Comparison of ENCODE assay signal across 31 cellular contexts in the genomic region with DNA sequence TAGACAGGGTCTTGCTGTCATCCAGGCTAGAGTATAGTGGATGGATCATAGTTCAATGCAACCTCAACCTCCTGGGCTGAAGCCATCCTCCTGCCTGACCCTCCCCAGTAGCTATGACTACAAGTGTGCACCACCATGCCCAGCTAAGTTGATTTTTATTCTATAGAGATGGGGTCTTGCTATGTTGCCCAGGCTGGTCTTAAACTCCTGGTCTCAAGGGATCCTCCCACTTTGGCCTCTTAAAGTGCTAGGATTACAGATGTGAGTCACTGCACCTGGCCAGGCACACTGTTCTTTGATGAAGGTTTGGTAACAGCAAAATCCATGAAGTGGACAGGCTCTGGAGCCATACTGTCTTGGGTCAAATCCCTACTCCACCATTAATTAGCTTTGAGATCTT. TPM values are rescaled to one million over a fixed set of nuclear protein-coding genes. Genes with fewer than 3 reads are reported as not detected.
"Had no signal": no experiment of that assay in that cellular context is flagged by ENCODE, and none has a peak within 500 bp of the region (broad histone marks: within the 10 kb centered on the region; RNA-seq: fewer than 3 reads in every experiment).

No MANE protein-coding gene starts in this region.

- ATAC-seq: effector memory CD8-positive, alpha-beta T cell; esophagus mucosa; gastrocnemius medialis; heart right ventricle; left cardiac atrium; left lung; left ventricle myocardium superior; lower lobe of right lung; mucosa of descending colon had no signal

- H3K4me3 ChIP-seq: colonic mucosa, esophagus squamous epithelium, gastrocnemius medialis, heart right ventricle, left lung, lower lobe of right lung, mucosa of descending colon had no signal

- H3K9me3 Mint-ChIP-seq: dendritic cell treated with granulocyte-macrophage colony-stimulating factor and Interleukin-4, amounts not matched to agents 40 ng/mL and 50 ng/mL, for 4 days; effector memory CD8-positive, alpha-beta T cell; endodermal cell; mesothelial cell of epicardium had no signal

- H3K36me3 ChIP-seq: colonic mucosa, esophagus squamous epithelium, gastrocnemius medialis, lower lobe of right lung had no signal

- FAIRE-seq: endometrium, islet of Langerhans, keratinocyte had no signal

- H3K4me3 Mint-ChIP-seq: dendritic cell treated with granulocyte-macrophage colony-stimulating factor and Interleukin-4, amounts not matched to agents 40 ng/mL and 50 ng/mL, for 4 days; effector memory CD8-positive, alpha-beta T cell; endodermal cell; mesothelial cell of epicardium had no signal

- H3K27ac Mint-ChIP-seq: dendritic cell treated with granulocyte-macrophage colony-stimulating factor and Interleukin-4, amounts not matched to agents 40 ng/mL and 50 ng/mL, for 4 days; effector memory CD8-positive, alpha-beta T cell; endodermal cell; mesothelial cell of epicardium had no signal

- H3K9me3 ChIP-seq: colonic mucosa, esophagus squamous epithelium, gastrocnemius medialis, heart right ventricle, left lung, lower lobe of right lung, mucosa of descending colon had no signal

- H3K4me1 ChIP-seq: colonic mucosa, esophagus squamous epithelium, gastrocnemius medialis, lower lobe of right lung had no signal

- DNase-seq: colonic mucosa; cortex of kidney; effector CD8-positive, alpha-beta T cell; effector memory CD8-positive, alpha-beta T cell; endodermal cell; erythroblast; esophagus squamous epithelium; foreskin fibroblast; foreskin melanocyte; gastrocnemius medialis; glutamatergic neuron; head of caudate nucleus; heart right ventricle; hippocampal formation; left cardiac atrium; left lung; left ventricle myocardium superior; lower lobe of right lung; mesenchymal stem cell; mucosa of descending colon had no signal

- H3K27me3 ChIP-seq: colonic mucosa, gastrocnemius medialis had no signal

- H3K4me1 Mint-ChIP-seq: endodermal cell had no signal

- H3K27ac ChIP-seq: colonic mucosa, epithelial cell of prostate, esophagus squamous epithelium, gastrocnemius medialis, heart right ventricle, left lung, lower lobe of right lung had no signal

RNA-seq across cellular contexts. Expression of a gene that starts 6.5 kb away (rescaled TPM):
- total RNA-seq: dermis microvascular lymphatic vessel endothelial cell, esophagus mucosa, glomerular endothelial cell, lung microvascular endothelial cell, mesenteric fat pad had no signal
- polyA plus RNA-seq: keratinocyte had no signal

RNA-seq across cellular contexts. Expression of a gene that starts 50.7 kb away (rescaled TPM):
- total RNA-seq: gastrocnemius medialis, left ventricle myocardium superior, mesenteric fat pad had no signal
